24 cellular contexts compared by ENCODE assay signal in genomic region chr3:147924755-147925154, GRCh38.
"Had no signal": no experiment of that assay in that cellular context is flagged by ENCODE, and none has a peak within 500 bp of the region (broad histone marks: within the 10 kb centered on the region; RNA-seq: fewer than 3 reads in every experiment).

No MANE protein-coding gene starts in this region.

- H3K4me1 ChIP-seq: colonic mucosa, esophagus squamous epithelium, prostate gland, suprapubic skin had no signal

- H3K36me3 ChIP-seq: brain microvascular endothelial cell, colonic mucosa, esophagus squamous epithelium, neutrophil, ovary, prostate gland, suprapubic skin, tibial nerve had no signal

- H3K4me3 ChIP-seq: colonic mucosa, dorsolateral prefrontal cortex, esophagus squamous epithelium, hepatocyte, ovary, prostate gland, skin epidermis, suprapubic skin, tibial nerve had no signal

- ATAC-seq: activated CD4-positive, CD25-positive, alpha-beta regulatory T cell treated with anti-CD3 and anti-CD28 coated beads, Interleukin-2, amount 50 U/mL, for 24 hours; activated T-cell treated with anti-CD3 and anti-CD28 coated beads, Interleukin-2, amount 50 U/mL, for 72 hours; left lobe of liver; stimulated activated effector memory CD8-positive, alpha-beta T cell treated with anti-CD3 and anti-CD28 coated beads, Interleukin-12 subunit alpha, Interleukin-12 subunit beta, amount 100 ng/mL, for 72 hours; stimulated activated naive CD8-positive, alpha-beta T cell treated with anti-CD3 and anti-CD28 coated beads, Interleukin-15, amount 100 ng/mL, for 72 hours had no signal

- H3K9me3 ChIP-seq: colonic mucosa, esophagus squamous epithelium, neutrophil, ovary, prostate gland, suprapubic skin, tibial nerve had no signal

- H3K27ac ChIP-seq: brain microvascular endothelial cell, colonic mucosa, dorsolateral prefrontal cortex, esophagus squamous epithelium, hepatocyte, neutrophil, ovary, prostate gland, suprapubic skin, tibial nerve had no signal

- DNase-seq: activated CD4-positive, alpha-beta memory T cell treated with anti-CD3 and anti-CD28 coated beads, Interleukin-2, amount 10 ng/mL, durations not matched to agents 7 days and 5 days; activated CD4-positive, alpha-beta T cell treated with anti-CD3 and anti-CD28 coated beads, Interleukin-2, amount 10 ng/mL, durations not matched to agents 24 days and 14 days; activated effector memory CD4-positive, alpha-beta T cell treated with anti-CD3 and anti-CD28 coated beads, Interleukin-2, amount 50 U/mL, for 16 hours; activated T-cell treated with anti-CD3 and anti-CD28 coated beads, Interleukin-2, amount 50 U/mL, for 72 hours; anterior cingulate cortex; brain microvascular endothelial cell; central memory CD4-positive, alpha-beta T cell; colonic mucosa; dorsolateral prefrontal cortex; esophagus squamous epithelium; glutamatergic neuron; immature natural killer cell; ovary; stimulated activated CD4-positive, alpha-beta T cell treated with anti-CD3 and anti-CD28 coated beads, Interleukin-2, amount 100 ng/mL, for 24 hours; stimulated activated naive CD8-positive, alpha-beta T cell treated with anti-CD3 and anti-CD28 coated beads, Interleukin-15, amount 100 ng/mL, for 72 hours had no signal

- H3K27me3 ChIP-seq: brain microvascular endothelial cell, colonic mucosa, esophagus squamous epithelium, hepatocyte, neutrophil, ovary, suprapubic skin, tibial nerve had no signal
